ENCODE assay signal across 1 cellular context in genomic region chr3:30492581-30493192, GRCh38.
A peak's percentile ranks its signal among the peaks of the same experiment; 100 is the strongest.
TF ChIP-seq lines count a peak whose summit lies in the region.

No MANE protein-coding gene starts in this region.

TF ChIP-seq in HepG2, 621 proteins besides CTCF, POLR2A, EP300 and RAD21 (continued from another document and continues in another):
- TF ChIP-seq MLLT10 (CRISPR knock-in tag; IDR thresholded peaks at IDR 0.05), result no peak
- TF ChIP-seq ZBTB33 (CRISPR knock-in tag; IDR thresholded peaks at IDR 0.05), result no peak
- no peak for TF ChIP-seq NONO (IDR thresholded peaks at IDR 0.05)
- TF ChIP-seq NONO (CRISPR knock-in tag; conservative IDR thresholded peaks at IDR 0.05), result peak; percentile 62; the same call in 1 of the 2 replicates
- TF ChIP-seq, protein P1, sequence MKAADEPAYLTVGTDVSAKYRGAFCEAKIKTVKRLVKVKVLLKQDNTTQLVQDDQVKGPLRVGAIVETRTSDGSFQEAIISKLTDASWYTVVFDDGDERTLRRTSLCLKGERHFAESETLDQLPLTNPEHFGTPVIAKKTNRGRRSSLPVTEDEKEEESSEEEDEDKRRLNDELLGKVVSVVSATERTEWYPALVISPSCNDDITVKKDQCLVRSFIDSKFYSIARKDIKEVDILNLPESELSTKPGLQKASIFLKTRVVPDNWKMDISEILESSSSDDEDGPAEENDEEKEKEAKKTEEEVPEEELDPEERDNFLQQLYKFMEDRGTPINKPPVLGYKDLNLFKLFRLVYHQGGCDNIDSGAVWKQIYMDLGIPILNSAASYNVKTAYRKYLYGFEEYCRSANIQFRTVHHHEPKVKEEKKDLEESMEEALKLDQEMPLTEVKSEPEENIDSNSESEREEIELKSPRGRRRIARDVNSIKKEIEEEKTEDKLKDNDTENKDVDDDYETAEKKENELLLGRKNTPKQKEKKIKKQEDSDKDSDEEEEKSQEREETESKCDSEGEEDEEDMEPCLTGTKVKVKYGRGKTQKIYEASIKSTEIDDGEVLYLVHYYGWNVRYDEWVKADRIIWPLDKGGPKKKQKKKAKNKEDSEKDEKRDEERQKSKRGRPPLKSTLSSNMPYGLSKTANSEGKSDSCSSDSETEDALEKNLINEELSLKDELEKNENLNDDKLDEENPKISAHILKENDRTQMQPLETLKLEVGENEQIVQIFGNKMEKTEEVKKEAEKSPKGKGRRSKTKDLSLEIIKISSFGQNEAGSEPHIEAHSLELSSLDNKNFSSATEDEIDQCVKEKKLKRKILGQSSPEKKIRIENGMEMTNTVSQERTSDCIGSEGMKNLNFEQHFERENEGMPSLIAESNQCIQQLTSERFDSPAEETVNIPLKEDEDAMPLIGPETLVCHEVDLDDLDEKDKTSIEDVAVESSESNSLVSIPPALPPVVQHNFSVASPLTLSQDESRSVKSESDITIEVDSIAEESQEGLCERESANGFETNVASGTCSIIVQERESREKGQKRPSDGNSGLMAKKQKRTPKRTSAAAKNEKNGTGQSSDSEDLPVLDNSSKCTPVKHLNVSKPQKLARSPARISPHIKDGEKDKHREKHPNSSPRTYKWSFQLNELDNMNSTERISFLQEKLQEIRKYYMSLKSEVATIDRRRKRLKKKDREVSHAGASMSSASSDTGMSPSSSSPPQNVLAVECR (CRISPR knock-in tag; IDR thresholded peaks at IDR 0.05; ENCODE audit: borderline replicate concordance), result peak; percentile 34; the same call in 1 of the 2 replicates
- no peak for TF ChIP-seq ZNF790 (CRISPR knock-in tag; IDR thresholded peaks at IDR 0.05; ENCODE audit: borderline replicate concordance)
- no peak for TF ChIP-seq ZNF10 (CRISPR knock-in tag; IDR thresholded peaks at IDR 0.05; ENCODE audit: borderline replicate concordance, low read depth)
- no peak for TF ChIP-seq TOE1 (CRISPR knock-in tag; IDR thresholded peaks at IDR 0.05)
- peak; percentile 42; the same call in 1 of the 2 replicates for TF ChIP-seq SAFB2 (CRISPR knock-in tag; IDR thresholded peaks at IDR 0.05; ENCODE audit: borderline replicate concordance, low read depth)
- no peak for TF ChIP-seq PRPF4 (IDR thresholded peaks at IDR 0.05; ENCODE audit: low read depth, low read length, poor library complexity, severe bottlenecking)
- no peak for TF ChIP-seq MZF1 (CRISPR knock-in tag; IDR thresholded peaks at IDR 0.05; ENCODE audit: borderline replicate concordance)
- TF ChIP-seq PHF21A (CRISPR knock-in tag; IDR thresholded peaks at IDR 0.05), result peak; percentile 78
- TF ChIP-seq FOXP4 (CRISPR knock-in tag; IDR thresholded peaks at IDR 0.05), result peak; percentile 67
- TF ChIP-seq, protein P2, sequence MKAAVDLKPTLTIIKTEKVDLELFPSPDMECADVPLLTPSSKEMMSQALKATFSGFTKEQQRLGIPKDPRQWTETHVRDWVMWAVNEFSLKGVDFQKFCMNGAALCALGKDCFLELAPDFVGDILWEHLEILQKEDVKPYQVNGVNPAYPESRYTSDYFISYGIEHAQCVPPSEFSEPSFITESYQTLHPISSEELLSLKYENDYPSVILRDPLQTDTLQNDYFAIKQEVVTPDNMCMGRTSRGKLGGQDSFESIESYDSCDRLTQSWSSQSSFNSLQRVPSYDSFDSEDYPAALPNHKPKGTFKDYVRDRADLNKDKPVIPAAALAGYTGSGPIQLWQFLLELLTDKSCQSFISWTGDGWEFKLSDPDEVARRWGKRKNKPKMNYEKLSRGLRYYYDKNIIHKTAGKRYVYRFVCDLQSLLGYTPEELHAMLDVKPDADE (CRISPR knock-in tag; IDR thresholded peaks at IDR 0.05), result no peak
- no peak for TF ChIP-seq THYN1 (CRISPR knock-in tag; IDR thresholded peaks at IDR 0.05; ENCODE audit: borderline replicate concordance, low read depth)
- no peak for TF ChIP-seq ZZZ3 (CRISPR knock-in tag; IDR thresholded peaks at IDR 0.05; ENCODE audit: borderline replicate concordance)
- TF ChIP-seq ZNF547 (CRISPR knock-in tag; IDR thresholded peaks at IDR 0.05), result no peak
- TF ChIP-seq, protein P3, sequence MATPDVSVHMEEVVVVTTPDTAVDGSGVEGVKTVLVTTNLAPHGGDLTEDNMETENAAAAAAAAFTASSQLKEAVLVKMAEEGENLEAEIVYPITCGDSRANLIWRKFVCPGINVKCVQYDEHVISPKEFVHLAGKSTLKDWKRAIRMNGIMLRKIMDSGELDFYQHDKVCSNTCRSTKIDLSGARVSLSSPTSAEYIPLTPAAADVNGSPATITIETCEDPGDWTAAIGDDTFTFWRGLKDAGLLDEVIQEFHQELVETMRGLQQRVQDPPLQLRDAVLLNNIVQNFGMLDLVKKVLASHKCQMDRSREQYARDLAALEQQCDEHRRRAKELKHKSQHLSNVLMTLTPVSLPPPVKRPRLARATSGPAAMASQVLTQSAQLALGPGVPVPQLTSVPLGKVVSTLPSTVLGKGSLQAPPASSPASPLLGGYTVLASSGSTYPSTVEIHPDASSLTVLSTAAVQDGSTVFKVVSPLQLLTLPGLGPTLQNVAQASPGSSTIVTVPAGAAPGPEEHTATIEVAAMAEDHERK (CRISPR knock-in tag; IDR thresholded peaks at IDR 0.05; ENCODE audit: low read depth), result no peak
- TF ChIP-seq DMAP1 (CRISPR knock-in tag; IDR thresholded peaks at IDR 0.05), result no peak
- no peak for TF ChIP-seq PHB2 (IDR thresholded peaks at IDR 0.05; ENCODE audit: partially characterized antibody)
- TF ChIP-seq ZIK1 (CRISPR knock-in tag; IDR thresholded peaks at IDR 0.05; ENCODE audit: borderline replicate concordance, low read depth), result no peak
- peak; percentile 78 for TF ChIP-seq HMG20B (CRISPR knock-in tag; conservative IDR thresholded peaks at IDR 0.05)
- no peak for TF ChIP-seq ZNF839 (CRISPR knock-in tag; IDR thresholded peaks at IDR 0.05; ENCODE audit: borderline replicate concordance)
- TF ChIP-seq TFDP2 (CRISPR knock-in tag; IDR thresholded peaks at IDR 0.05), result no peak
- TF ChIP-seq ZNF788 (CRISPR knock-in tag; IDR thresholded peaks at IDR 0.05; ENCODE audit: borderline replicate concordance), result no peak
- TF ChIP-seq ZNF3 (CRISPR knock-in tag; IDR thresholded peaks at IDR 0.05), result no peak
- no peak for TF ChIP-seq ZNF18 (CRISPR knock-in tag; IDR thresholded peaks at IDR 0.05; ENCODE audit: insufficient replicate concordance)
- no peak for TF ChIP-seq YEATS2 (CRISPR knock-in tag; IDR thresholded peaks at IDR 0.05; ENCODE audit: borderline replicate concordance)
- peak; percentile 47; the same call in 1 of the 2 replicates for TF ChIP-seq MAX (IDR thresholded peaks at IDR 0.05)
- no peak for TF ChIP-seq ARNTL (CRISPR knock-in tag; IDR thresholded peaks at IDR 0.05)
- no peak for TF ChIP-seq ZNF235 (CRISPR knock-in tag; IDR thresholded peaks at IDR 0.05; ENCODE audit: borderline replicate concordance)
- TF ChIP-seq CREB3 (CRISPR knock-in tag; IDR thresholded peaks at IDR 0.05), result no peak
- TF ChIP-seq, protein P4, sequence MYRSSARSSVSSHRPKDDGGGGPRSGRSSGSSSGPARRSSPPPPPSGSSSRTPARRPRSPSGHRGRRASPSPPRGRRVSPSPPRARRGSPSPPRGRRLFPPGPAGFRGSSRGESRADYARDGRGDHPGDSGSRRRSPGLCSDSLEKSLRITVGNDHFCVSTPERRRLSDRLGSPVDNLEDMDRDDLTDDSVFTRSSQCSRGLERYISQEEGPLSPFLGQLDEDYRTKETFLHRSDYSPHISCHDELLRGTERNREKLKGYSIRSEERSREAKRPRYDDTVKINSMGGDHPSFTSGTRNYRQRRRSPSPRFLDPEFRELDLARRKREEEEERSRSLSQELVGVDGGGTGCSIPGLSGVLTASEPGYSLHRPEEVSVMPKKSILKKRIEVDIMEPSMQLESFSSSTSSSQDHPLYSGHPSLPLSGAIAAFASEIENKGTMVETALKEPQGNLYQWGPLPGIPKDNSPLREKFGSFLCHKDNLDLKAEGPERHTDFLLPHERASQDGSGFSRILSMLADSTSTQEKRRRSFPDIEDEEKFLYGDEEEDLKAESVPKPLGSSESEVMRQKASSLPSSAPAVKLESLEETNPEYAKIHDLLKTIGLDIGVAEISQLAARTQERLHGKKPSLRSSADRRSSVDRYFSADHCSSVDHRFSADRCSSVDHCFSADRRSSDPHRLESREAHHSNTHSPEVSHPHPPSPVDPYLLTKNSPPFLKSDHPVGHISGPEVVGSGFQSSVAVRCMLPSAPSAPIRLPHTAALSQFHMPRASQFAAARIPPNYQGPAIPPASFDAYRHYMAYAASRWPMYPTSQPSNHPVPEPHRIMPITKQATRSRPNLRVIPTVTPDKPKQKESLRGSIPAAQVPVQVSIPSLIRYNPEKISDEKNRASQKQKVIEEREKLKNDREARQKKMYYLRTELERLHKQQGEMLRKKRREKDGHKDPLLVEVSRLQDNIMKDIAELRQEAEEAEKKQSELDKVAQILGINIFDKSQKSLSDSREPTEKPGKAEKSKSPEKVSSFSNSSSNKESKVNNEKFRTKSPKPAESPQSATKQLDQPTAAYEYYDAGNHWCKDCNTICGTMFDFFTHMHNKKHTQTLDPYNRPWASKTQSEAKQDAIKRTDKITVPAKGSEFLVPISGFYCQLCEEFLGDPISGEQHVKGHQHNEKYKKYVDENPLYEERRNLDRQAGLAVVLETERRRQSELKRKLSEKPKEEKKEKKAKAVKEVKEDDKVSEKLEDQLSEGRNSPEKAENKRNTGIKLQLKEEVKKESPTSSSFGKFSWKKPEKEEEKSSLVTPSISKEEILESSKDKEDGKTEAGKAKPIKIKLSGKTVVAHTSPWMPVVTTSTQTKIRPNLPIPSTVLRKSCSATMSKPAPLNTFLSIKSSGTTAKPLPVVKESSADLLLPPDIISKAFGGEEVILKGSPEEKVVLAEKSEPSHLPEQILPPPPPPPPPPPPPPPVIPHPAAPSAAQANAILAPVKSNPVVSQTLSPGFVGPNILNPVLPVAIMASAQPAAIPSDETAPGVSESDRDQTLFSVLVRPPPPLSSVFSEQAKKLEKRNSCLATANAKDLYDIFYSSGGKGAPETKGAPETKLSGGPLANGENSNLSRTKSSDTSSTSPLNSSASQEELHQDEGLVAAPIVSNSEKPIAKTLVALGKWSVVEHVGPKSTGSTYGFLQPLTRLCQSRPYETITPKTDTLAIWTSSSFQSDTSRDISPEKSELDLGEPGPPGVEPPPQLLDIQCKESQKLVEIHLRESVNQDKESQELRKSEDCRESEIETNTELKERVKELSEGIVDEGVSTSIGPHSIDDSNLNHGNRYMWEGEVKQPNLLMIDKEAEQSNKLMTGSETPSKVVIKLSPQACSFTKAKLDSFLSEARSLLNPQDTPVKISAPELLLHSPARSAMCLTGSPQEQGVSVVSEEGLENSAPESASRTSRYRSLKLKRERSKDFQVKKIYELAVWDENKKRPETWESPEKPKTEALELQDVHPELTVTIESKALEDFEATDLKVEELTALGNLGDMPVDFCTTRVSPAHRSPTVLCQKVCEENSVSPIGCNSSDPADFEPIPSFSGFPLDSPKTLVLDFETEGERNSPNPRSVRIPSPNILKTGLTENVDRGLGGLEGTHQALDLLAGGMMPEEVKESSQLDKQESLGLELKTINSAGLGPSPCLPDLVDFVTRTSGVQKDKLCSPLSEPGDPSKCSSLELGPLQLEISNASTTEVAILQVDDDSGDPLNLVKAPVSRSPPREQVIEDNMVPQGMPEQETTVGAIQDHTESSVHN (CRISPR knock-in tag; IDR thresholded peaks at IDR 0.05), result no peak
- peak; percentile 88 for TF ChIP-seq FOXA3 (CRISPR knock-in tag; IDR thresholded peaks at IDR 0.05)
